Comparison of ENCODE assay signal across 25 cellular contexts in genomic region chr3:51297333-51297732, GRCh38.
"Had no signal": no experiment of that assay in that cellular context is flagged by ENCODE, and none has a peak within 500 bp of the region (broad histone marks: within the 10 kb centered on the region; RNA-seq: fewer than 3 reads in every experiment).

No MANE protein-coding gene starts in this region.

- DNase-seq: hippocampal formation; kidney glomerular epithelial cell; left colon; left lung; lower lobe of right lung; mammary epithelial cell; mesenchymal stem cell; naive thymus-derived CD8-positive, alpha-beta T cell; nucleus accumbens; ovary; right lobe of liver; stimulated activated CD4-positive, alpha-beta T cell treated with anti-CD3 and anti-CD28 coated beads, Interleukin-1b, Interleukin-23, amount 100 ng/mL, for 48 hours; stimulated activated CD4-positive, alpha-beta T cell treated with anti-CD3 and anti-CD28 coated beads, Interleukin-2, amount 100 ng/mL, for 48 hours; stimulated activated CD4-positive, alpha-beta T cell treated with anti-CD3 and anti-CD28 coated beads, Interleukin-4, amount 100 ng/mL, for 4 hours; stimulated activated CD8-positive, alpha-beta memory T cell treated with anti-CD3 and anti-CD28 coated beads, Interleukin-4, amount 100 ng/mL, for 48 hours; stimulated activated naive CD4-positive, alpha-beta T cell; uterus had no signal

- H3K27ac Mint-ChIP-seq: nephron; progenitor cell of endocrine pancreas; stimulated activated naive CD8-positive, alpha-beta T cell treated with anti-CD3 and anti-CD28 coated beads, Interleukin-15, Interleukin-2, amounts not matched to agents 100 ng/mL and 50 ng/mL, for 24 hours; type B pancreatic cell had no signal

- H3K27ac ChIP-seq: left lung, lower lobe of right lung, ovary, right atrium auricular region, right lobe of liver, tibial nerve, uterus had no signal

- H3K4me1 Mint-ChIP-seq: nephron, neural crest cell had no signal

- H3K4me3 ChIP-seq: left lung, lower lobe of right lung, ovary, right atrium auricular region, right lobe of liver, smooth muscle cell, tibial nerve, uterus had no signal

- H3K9me3 ChIP-seq: ovary, right lobe of liver, uterus had no signal

- H3K27me3 Mint-ChIP-seq: naive thymus-derived CD8-positive, alpha-beta T cell; progenitor cell of endocrine pancreas; stimulated activated naive CD8-positive, alpha-beta T cell treated with anti-CD3 and anti-CD28 coated beads, Interleukin-15, Interleukin-2, amounts not matched to agents 100 ng/mL and 50 ng/mL, for 24 hours; type B pancreatic cell had no signal

- H3K4me1 ChIP-seq: left lung, lower lobe of right lung, right atrium auricular region, right lobe of liver, tibial nerve, uterus had no signal

- H3K4me2 ChIP-seq: smooth muscle cell had no signal

- H3K36me3 Mint-ChIP-seq: type B pancreatic cell had no signal

- H3K36me3 ChIP-seq: left lung, lower lobe of right lung, ovary, right atrium auricular region, right lobe of liver, tibial nerve, uterus had no signal

- ATAC-seq: left colon; left lung; lower lobe of right lung; naive thymus-derived CD8-positive, alpha-beta T cell; right lobe of liver had no signal

- H3K4me3 Mint-ChIP-seq: naive thymus-derived CD8-positive, alpha-beta T cell; nephron; neural crest cell; stimulated activated naive CD8-positive, alpha-beta T cell treated with anti-CD3 and anti-CD28 coated beads, Interleukin-15, Interleukin-2, amounts not matched to agents 100 ng/mL and 50 ng/mL, for 24 hours; type B pancreatic cell had no signal

- H3K27me3 ChIP-seq: left lung, ovary, right atrium auricular region, right lobe of liver, tibial nerve, uterus had no signal
